Comparison of ENCODE assay signal across 11 cellular contexts in genomic region chr19:46574533-46574932, GRCh38. TPM values are rescaled to one million over a fixed set of nuclear protein-coding genes. Genes with fewer than 3 reads are reported as not detected.
A peak's percentile ranks its signal among the peaks of the same experiment; 100 is the strongest.
DNase-seq lines count a peak whose midpoint lies in the region; ATAC-seq and TF ChIP-seq lines count a peak whose summit lies in the region.
"Had no signal": no experiment of that assay in that cellular context is flagged by ENCODE, and none has a peak within 500 bp of the region (broad histone marks: within the 10 kb centered on the region; RNA-seq: fewer than 3 reads in every experiment).

No MANE protein-coding gene starts in this region.

- H3K4me3 ChIP-seq in BE2C (ENCODE audit: low read depth, low read length), result no peak overlapping the region
- H3K4me3 ChIP-seq: smooth muscle cell had no signal

- H3K9me3 ChIP-seq in BE2C, result no peaks in the 10 kb centered on the region

- H3K27ac Mint-ChIP-seq in activated naive CD4-positive, alpha-beta T cell treated with anti-CD3 and anti-CD28 coated beads, Interleukin-2, amount 50 U/mL, for 72 hours, result peak overlapping the region in 1 of 2 donors; percentile 1
- H3K27ac Mint-ChIP-seq in glutamatergic neuron (ENCODE audit: unreplicated experiment), result no peak overlapping the region
- H3K27ac Mint-ChIP-seq: memory B cell had no signal

- H3K4me1 Mint-ChIP-seq in glutamatergic neuron (ENCODE audit: low read depth, unreplicated experiment), result peaks cover 7% of the 10 kb centered on the region

- no peak overlapping the region for H3K4me3 Mint-ChIP-seq in glutamatergic neuron (ENCODE audit: unreplicated experiment)
- H3K4me3 Mint-ChIP-seq: memory B cell had no signal

- no peaks in the 10 kb centered on the region for H3K36me3 ChIP-seq in BE2C

- H3K27me3 Mint-ChIP-seq in glutamatergic neuron (ENCODE audit: unreplicated experiment), result peaks cover 2% of the 10 kb centered on the region

- no peaks in the 10 kb centered on the region for H3K36me3 Mint-ChIP-seq in activated naive CD4-positive, alpha-beta T cell treated with anti-CD3 and anti-CD28 coated beads, Interleukin-2, amount 50 U/mL, for 72 hours
- no peaks in the 10 kb centered on the region for H3K36me3 Mint-ChIP-seq in glutamatergic neuron (ENCODE audit: unreplicated experiment)

- H3K4me1 ChIP-seq in BE2C, result peaks cover 4% of the 10 kb centered on the region

- H3K9me3 Mint-ChIP-seq in activated naive CD4-positive, alpha-beta T cell treated with anti-CD3 and anti-CD28 coated beads, Interleukin-2, amount 50 U/mL, for 72 hours, result no peaks in the 10 kb centered on the region
- H3K9me3 Mint-ChIP-seq in glutamatergic neuron (ENCODE audit: unreplicated experiment), result peaks cover 1% of the 10 kb centered on the region

- TF ChIP-seq CTCF in BE2C (IDR thresholded peaks at IDR 0.05; ENCODE audit: low read depth, low read length) (no peak), glutamatergic neuron (IDR thresholded peaks at IDR 0.05; ENCODE audit: partially characterized antibody, unreplicated experiment) (no peak)

- H3K27me3 ChIP-seq in BE2C, result no peaks in the 10 kb centered on the region

- peak; percentile 41 to 62 for ATAC-seq in activated naive CD4-positive, alpha-beta T cell treated with anti-CD3 and anti-CD28 coated beads, Interleukin-2, amount 50 U/mL, for 72 hours
- ATAC-seq in GM18520 (IDR thresholded peaks at IDR 0.05; ENCODE audit: unreplicated experiment), result no peak

- peak; percentile 22 for DNase-seq in BE2C
- peak in 3 of 5 experiments; percentile 24 to 44 (median 41) for DNase-seq in T-helper 2 cell
- peak in 1 of 2 donors; percentile 10 for DNase-seq in activated naive CD4-positive, alpha-beta T cell treated with anti-CD3 and anti-CD28 coated beads, Interleukin-2, amount 50 U/mL, for 72 hours (ENCODE audit: low spot score in 2 of 2)
- peak; percentile 52 for DNase-seq in putamen (ENCODE audit: low spot score)
- DNase-seq in HuH-7 (ENCODE audit: low spot score), result no peak
- DNase-seq in NCI-H524 treated with DMSO at 0.1 percent for 48 hours (lab: John Stamatoyannopoulos, UW), result no peak
- no peak for DNase-seq in glutamatergic neuron
- DNase-seq: NCI-H1105 had no signal

RNA-seq across cellular contexts. Expression of gene CALM3, which starts 26.6 kb away (rescaled TPM):
- 263 TPM for polyA plus RNA-seq in BE2C (2012; ENCODE audit: insufficient read depth, insufficient read length, low read depth)
- total RNA-seq in activated naive CD4-positive, alpha-beta T cell treated with anti-CD3 and anti-CD28 coated beads, Interleukin-2, amount 50 U/mL, for 72 hours, result 100 to 1,000 TPM; 413 to 615 TPM
- total RNA-seq in glutamatergic neuron (ENCODE audit: unreplicated experiment), result 845 TPM

RNA-seq across cellular contexts. Expression of gene PTGIR, which starts 50.4 kb away (rescaled TPM):
- polyA plus RNA-seq in BE2C (2012; ENCODE audit: insufficient read depth, insufficient read length, low read depth), result 16.1 TPM
- 10 to 100 TPM; 14.7 to 38.0 TPM for total RNA-seq in activated naive CD4-positive, alpha-beta T cell treated with anti-CD3 and anti-CD28 coated beads, Interleukin-2, amount 50 U/mL, for 72 hours
- 0.27 TPM for total RNA-seq in glutamatergic neuron (ENCODE audit: unreplicated experiment)

Comparison
In these comparisons a context has a peak if more than half of its experiments do, and no peak if none do; other contexts are left out.
1. DNase-seq: peak in BE2C (single experiment), T-helper 2 cell (3 of 5) and putamen (single experiment); none in HuH-7 (single experiment), NCI-H524 treated with DMSO at 0.1 percent for 48 hours (single experiment) and glutamatergic neuron (single experiment).
2. RNA of gene PTGIR, which starts 50.4 kb away (total RNA-seq): 14.7 to 38.0 TPM in activated naive CD4-positive, alpha-beta T cell treated with anti-CD3 and anti-CD28 coated beads, Interleukin-2, amount 50 U/mL, for 72 hours; 0.27 TPM in glutamatergic neuron (single experiment); every median in the first group is over 10 times any median in the second.